In genomic region chr19:42268142-42268703, GRCh38 we compare ENCODE assay signal across 8 cellular contexts. TPM values are rescaled to one million over a fixed set of nuclear protein-coding genes. Genes with fewer than 3 reads are reported as not detected.
DNase-seq lines count a peak whose midpoint lies in the region; TF ChIP-seq lines count a peak whose summit lies in the region.

No MANE protein-coding gene starts in this region.

- peaks cover 28% of the 10 kb centered on the region for H3K4me1 Mint-ChIP-seq in activated naive CD4-positive, alpha-beta T cell treated with anti-CD3 and anti-CD28 coated beads for 36 hours (ENCODE audit: low read depth)

- H3K27ac ChIP-seq in SJCRH30, result peak overlapping the region; percentile 100
- H3K27ac ChIP-seq in temporal lobe (ENCODE audit: low read depth, low read length), result peak overlapping the region; percentile 98

- DNase-seq in GM04504 (ENCODE audit: low read depth) (peak; percentile 99), HFF-Myc (ENCODE audit: extremely low read depth, low read depth) (peak; percentile 99), MV-4-11 (lab: John Stamatoyannopoulos, UW) (peak; percentile 100), SJCRH30 (peak; percentile 99 to 100), glomerular visceral epithelial cell (ENCODE audit: extremely low spot score) (peak; percentile 100), occipital lobe (lab: John Stamatoyannopoulos, UW) (peak; percentile 98)
- DNase-seq in activated naive CD4-positive, alpha-beta T cell treated with anti-CD3 and anti-CD28 coated beads for 36 hours, result peak; percentile 100

- no peak for TF ChIP-seq CTCF in HFF-Myc (IDR thresholded peaks at IDR 0.05; ENCODE audit: low read depth, low read length, missing control alignments)

- intact Hi-C loops in activated naive CD4-positive, alpha-beta T cell treated with anti-CD3 and anti-CD28 coated beads for 36 hours (cut with micrococcal nuclease), result loop anchor here (1.0 kb wide), 10 partner anchors 13 to 409 kb away; partner anchors contain the start of genes DEDD2, ERF, MEGF8 and PAFAH1B3

- H3K27me3 Mint-ChIP-seq in activated naive CD4-positive, alpha-beta T cell treated with anti-CD3 and anti-CD28 coated beads for 36 hours (ENCODE audit: low read depth), result no peaks in the 10 kb centered on the region

- H3K27ac Mint-ChIP-seq in activated naive CD4-positive, alpha-beta T cell treated with anti-CD3 and anti-CD28 coated beads for 36 hours, result no peak overlapping the region

- no peaks in the 10 kb centered on the region for H3K36me3 ChIP-seq in SJCRH30

- CTCF ChIA-PET in activated naive CD4-positive, alpha-beta T cell treated with anti-CD3 and anti-CD28 coated beads for 36 hours (lab: Charles Lee), result interaction anchor here (0.9 kb wide), 1 partner anchor 11 kb away, joined by 3 read pairs; no protein-coding TSS in a partner anchor

- peaks cover 7% of the 10 kb centered on the region for H3K36me3 Mint-ChIP-seq in activated naive CD4-positive, alpha-beta T cell treated with anti-CD3 and anti-CD28 coated beads for 36 hours (ENCODE audit: low read depth)

- H3K9me3 Mint-ChIP-seq in activated naive CD4-positive, alpha-beta T cell treated with anti-CD3 and anti-CD28 coated beads for 36 hours, result no peaks in the 10 kb centered on the region

- H3K27me3 ChIP-seq in SJCRH30, result no peaks in the 10 kb centered on the region

- peak overlapping the region; percentile 69 for H3K4me3 ChIP-seq in HFF-Myc (replicated peaks; ENCODE audit: low read depth, low read length)
- peak overlapping the region; percentile 94 for H3K4me3 ChIP-seq in SJCRH30

- peaks cover 9% of the 10 kb centered on the region; the same call in 1 of the 2 replicates for H3K4me1 ChIP-seq in SJCRH30

- H3K4me3 Mint-ChIP-seq in activated naive CD4-positive, alpha-beta T cell treated with anti-CD3 and anti-CD28 coated beads for 36 hours, result no peak overlapping the region

- no peaks in the 10 kb centered on the region for H3K9me3 ChIP-seq in SJCRH30 (replicated peaks)

RNA-seq across cellular contexts. Expression of gene CIC, which starts 0.8 kb away (rescaled TPM):
- 19.1 and 21.5 TPM in 2 replicates for total RNA-seq in SJCRH30 (2014; rRNA removed; shearing (Covaris generic))
- 10 to 100 TPM; 60.2 to 61.5 TPM for total RNA-seq in activated naive CD4-positive, alpha-beta T cell treated with anti-CD3 and anti-CD28 coated beads for 36 hours
- total RNA-seq in occipital lobe (19.5 TPM), temporal lobe (29.7 TPM)

RNA-seq across cellular contexts. Expression of gene ERF, which starts 13.3 kb away (rescaled TPM):
- 35.1 and 37.7 TPM in 2 replicates for total RNA-seq in SJCRH30 (2014; rRNA removed; shearing (Covaris generic))
- 10 to 100 TPM; 52.4 to 55.6 TPM for total RNA-seq in activated naive CD4-positive, alpha-beta T cell treated with anti-CD3 and anti-CD28 coated beads for 36 hours
- total RNA-seq in occipital lobe (7.8 TPM), temporal lobe (5.7 TPM)

RNA-seq across cellular contexts. Expression of gene GSK3A, which starts 25.8 kb away (rescaled TPM):
- total RNA-seq in SJCRH30 (2014; rRNA removed; shearing (Covaris generic)), result 34.9 and 37.1 TPM in 2 replicates
- total RNA-seq in activated naive CD4-positive, alpha-beta T cell treated with anti-CD3 and anti-CD28 coated beads for 36 hours, result 10 to 100 TPM; 31.1 to 33.8 TPM
- total RNA-seq in occipital lobe, result 19.7 TPM
- 57.0 TPM for total RNA-seq in temporal lobe

RNA-seq across cellular contexts. Expression of gene PRR19, which starts 33.7 kb away (rescaled TPM):
- 0.73 and 1.9 TPM in 2 replicates for total RNA-seq in SJCRH30 (2014; rRNA removed; shearing (Covaris generic))
- under 1 TPM; 0.27 to 0.43 TPM for total RNA-seq in activated naive CD4-positive, alpha-beta T cell treated with anti-CD3 and anti-CD28 coated beads for 36 hours
- 1.4 TPM for total RNA-seq in occipital lobe
- total RNA-seq in temporal lobe, result 3.0 TPM

RNA-seq across cellular contexts. Expression of gene PAFAH1B3, which starts 34.2 kb away (rescaled TPM):
- 62.5 and 65.6 TPM in 2 replicates for total RNA-seq in SJCRH30 (2014; rRNA removed; shearing (Covaris generic))
- 10 to 100 TPM; 36.6 TPM for total RNA-seq in activated naive CD4-positive, alpha-beta T cell treated with anti-CD3 and anti-CD28 coated beads for 36 hours
- total RNA-seq in occipital lobe (198 TPM), temporal lobe (178 TPM)

Comparison
In these comparisons a context has a peak if more than half of its experiments do, and no peak if none do; other contexts are left out.
1. Peak in every context shown above with its lines: DNase-seq, H3K4me3 ChIP-seq and H3K27ac ChIP-seq.